11 cellular contexts compared by ENCODE assay signal in the genomic region with DNA sequence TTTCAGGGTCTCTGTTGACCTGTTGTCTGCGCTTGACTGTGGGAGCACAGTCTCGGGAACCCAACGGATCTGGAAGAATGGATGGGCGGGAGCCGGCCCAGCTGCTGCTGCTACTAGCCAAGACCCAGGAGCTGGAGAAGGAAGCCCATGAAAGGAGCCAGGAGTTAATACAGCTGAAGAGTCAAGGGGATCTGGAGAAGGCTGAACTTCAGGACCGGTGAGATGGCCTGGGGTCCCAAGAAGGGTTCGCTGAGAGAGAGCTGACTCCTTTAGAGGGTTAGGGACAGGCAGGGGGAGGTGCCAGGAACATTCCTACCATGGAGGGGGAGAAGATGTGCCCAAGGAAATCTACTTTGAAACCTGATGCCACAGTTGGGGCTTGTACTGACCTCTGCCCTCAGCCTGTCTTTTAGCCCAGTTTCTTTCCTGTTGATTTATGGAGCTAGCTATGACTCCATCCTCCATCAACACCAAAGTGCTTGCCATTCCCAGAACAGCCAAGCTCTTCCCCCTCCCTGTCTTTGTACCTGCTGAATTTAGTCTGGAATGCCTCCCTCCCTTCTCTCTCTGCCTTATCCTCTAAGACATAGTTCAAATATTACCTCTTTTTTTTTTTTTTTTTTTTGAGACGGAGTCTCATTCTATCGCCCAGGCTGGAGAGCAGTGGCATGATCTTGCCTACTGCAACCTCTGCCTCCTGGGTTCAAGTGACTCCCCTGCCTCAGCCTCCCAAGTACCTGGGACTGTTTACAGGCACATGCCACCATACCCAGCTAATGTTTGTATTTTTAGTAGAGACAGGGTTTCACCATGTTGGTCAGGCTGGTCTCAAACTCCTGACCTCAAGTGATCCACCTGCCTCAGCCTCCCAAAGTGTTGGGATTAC.
DNase-seq lines count a peak whose midpoint lies in the region; ATAC-seq and TF ChIP-seq lines count a peak whose summit lies in the region.
"Had no signal": no experiment of that assay in that cellular context is flagged by ENCODE, and none has a peak within 500 bp of the region (broad histone marks: within the 10 kb centered on the region; RNA-seq: fewer than 3 reads in every experiment).

No MANE protein-coding gene starts in this region.

- peaks cover 4% of the 10 kb centered on the region for H3K36me3 Mint-ChIP-seq in central memory CD8-positive, alpha-beta T cell (ENCODE audit: insufficient read depth)
- peaks cover 5% of the 10 kb centered on the region for H3K36me3 Mint-ChIP-seq in memory B cell

- no peak for ATAC-seq in central memory CD8-positive, alpha-beta T cell (replicated peaks; ENCODE audit: extremely low read depth, poor library complexity, severe bottlenecking)
- ATAC-seq in memory B cell (ENCODE audit: low read depth): no peak
- no peak for ATAC-seq in HG03159 (IDR thresholded peaks at IDR 0.05; ENCODE audit: unreplicated experiment)

- peak overlapping the region; percentile 67 for H3K27ac Mint-ChIP-seq in central memory CD8-positive, alpha-beta T cell (ENCODE audit: low read depth)
- H3K27ac Mint-ChIP-seq in memory B cell: peak overlapping the region; percentile 21
- H3K27ac Mint-ChIP-seq: CD4-positive, alpha-beta T cell had no signal

- H3K9me3 ChIP-seq in HEK293 (ENCODE audit: control insufficient read depth, insufficient read depth, low read depth, low read length): no peaks in the 10 kb centered on the region

- CTCF ChIA-PET in HEK293 (lab: Yijun Ruan, JAX): interaction anchor here (0.6 to 1.2 kb wide), 2 partner anchors 45 to 518 kb away, joined by 3 to 8 read pairs; no protein-coding TSS in a partner anchor

- peaks cover 54 to 96% of the 10 kb centered on the region in 2 experiments for H3K36me3 ChIP-seq in HEK293 (ENCODE audit: control insufficient read depth in 2 of 2, insufficient read depth in 1 of 2, low read length in 2 of 2)

- no peak overlapping the region for H3K4me3 ChIP-seq in HEK293 (ENCODE audit: low read depth, low read length)
- H3K4me3 ChIP-seq: GM23248 had no signal

- peaks cover 6% of the 10 kb centered on the region for H3K4me1 Mint-ChIP-seq in central memory CD8-positive, alpha-beta T cell
- peaks cover 19% of the 10 kb centered on the region for H3K4me1 Mint-ChIP-seq in memory B cell

- H3K4me1 ChIP-seq in HEK293 (ENCODE audit: control insufficient read depth, insufficient read depth, low read length): peaks cover 5% of the 10 kb centered on the region; the same call in 1 of the 2 replicates

- H3K27me3 Mint-ChIP-seq in central memory CD8-positive, alpha-beta T cell: no peaks in the 10 kb centered on the region
- H3K27me3 Mint-ChIP-seq in memory B cell: no peaks in the 10 kb centered on the region
- H3K27me3 Mint-ChIP-seq: CD4-positive, alpha-beta T cell had no signal

- H3K4me3 Mint-ChIP-seq in central memory CD8-positive, alpha-beta T cell: no peak overlapping the region
- no peak overlapping the region for H3K4me3 Mint-ChIP-seq in memory B cell
- H3K4me3 Mint-ChIP-seq: CD4-positive, alpha-beta T cell had no signal

- DNase-seq in central memory CD8-positive, alpha-beta T cell (ENCODE audit: low spot score in 2 of 2): no peak
- no peak for DNase-seq in memory B cell (ENCODE audit: low spot score in 2 of 2)
- DNase-seq in activated CD4-positive, alpha-beta T cell treated with anti-CD3 and anti-CD28 coated beads for 48 hours: no peak
- no peak for DNase-seq in NCI-H1694 (lab: John Stamatoyannopoulos, UW)
- DNase-seq in activated CD4-positive, alpha-beta T cell treated with anti-CD3 and anti-CD28 coated beads for 4 hours: no peak
- DNase-seq: activated gamma-delta T cell treated with Interleukin-2 at 50 U/mL for 16 hours; CD4-positive, alpha-beta T cell; GM23248 had no signal

- H3K27ac ChIP-seq in 22Rv1: peak overlapping the region; percentile 42
- H3K27ac ChIP-seq in HEK293 (ENCODE audit: extremely low read depth, low read depth, low read length): no peak overlapping the region
- H3K27ac ChIP-seq: GM23248 had no signal

- no peaks in the 10 kb centered on the region for H3K9me3 Mint-ChIP-seq in central memory CD8-positive, alpha-beta T cell
- no peaks in the 10 kb centered on the region for H3K9me3 Mint-ChIP-seq in memory B cell
- H3K9me3 Mint-ChIP-seq: CD4-positive, alpha-beta T cell had no signal

- TF ChIP-seq CTCF in 22Rv1 (IDR thresholded peaks at IDR 0.05) (no peak), HEK293 (tag by site-specific recombination; IDR thresholded peaks at IDR 0.05) (no peak)

- POLR2A ChIA-PET in HEK293 (lab: Yijun Ruan, JAX): interaction anchor here (0.9 kb wide), 1 partner anchor 13 kb away, joined by 3 read pairs; no protein-coding TSS in a partner anchor

TF ChIP-seq in HEK293, 187 proteins besides CTCF, POLR2A, EP300 and RAD21 (continues in another document):
- TF ChIP-seq TCF7L2 (IDR thresholded peaks at IDR 0.05; ENCODE audit: borderline replicate concordance, low read depth, low read length) (0 out of 2 replicates have a peak, but pooled peaks have one; percentile 36), ZNF660 (tag by site-specific recombination; IDR thresholded peaks at IDR 0.05) (no peak), ZNF223 (tag by site-specific recombination; IDR thresholded peaks at IDR 0.05) (no peak), GLI2 (tag by site-specific recombination; IDR thresholded peaks at IDR 0.05; ENCODE audit: borderline replicate concordance, low read depth) (no peak), ZNF560 (tag by site-specific recombination; IDR thresholded peaks at IDR 0.05; ENCODE audit: borderline replicate concordance) (no peak), ZNF677 (tag by site-specific recombination; IDR thresholded peaks at IDR 0.05) (no peak), ZNF211 (tag by site-specific recombination; IDR thresholded peaks at IDR 0.05; ENCODE audit: low read depth) (no peak), ZNF184 (tag by site-specific recombination; IDR thresholded peaks at IDR 0.05) (no peak), ZNF366 (tag by site-specific recombination; conservative IDR thresholded peaks at IDR 0.05) (peak; percentile 46), ZNF155 (tag by site-specific recombination; IDR thresholded peaks at IDR 0.05) (no peak), ZNF629 (tag by site-specific recombination; IDR thresholded peaks at IDR 0.05) (peak; percentile 56; the same call in 1 of the 2 replicates), BCL11B (tag by site-specific recombination; IDR thresholded peaks at IDR 0.05; ENCODE audit: low read depth) (no peak), ZNF658 (tag by site-specific recombination; IDR thresholded peaks at IDR 0.05) (no peak), ZNF76 (tag by site-specific recombination; IDR thresholded peaks at IDR 0.05; ENCODE audit: borderline replicate concordance, low read depth) (no peak), KLF8 (tag by site-specific recombination; IDR thresholded peaks at IDR 0.05) (0 out of 2 replicates have a peak, but pooled peaks have one; percentile 11), ZNF146 (tag by site-specific recombination; IDR thresholded peaks at IDR 0.05) (no peak), ZNF610 (tag by site-specific recombination; IDR thresholded peaks at IDR 0.05; ENCODE audit: borderline replicate concordance) (no peak), SP7 (tag by site-specific recombination; IDR thresholded peaks at IDR 0.05) (peak; percentile 89), GLIS2 (tag by site-specific recombination; IDR thresholded peaks at IDR 0.05) (no peak), OSR2 (tag by site-specific recombination; IDR thresholded peaks at IDR 0.05) (peak; percentile 36; the same call in 1 of the 2 replicates), PRDM6 (tag by site-specific recombination; IDR thresholded peaks at IDR 0.05) (peak; percentile 90), ZNF24 (tag by site-specific recombination; IDR thresholded peaks at IDR 0.05) (no peak), ZNF341 (tag by site-specific recombination; IDR thresholded peaks at IDR 0.05; ENCODE audit: low read depth) (peak; percentile 98), ZBTB48 (tag by site-specific recombination; IDR thresholded peaks at IDR 0.05) (0 out of 2 replicates have a peak, but pooled peaks have one; percentile 49), ZNF2 (tag by site-specific recombination; IDR thresholded peaks at IDR 0.05) (no peak)
- TF ChIP-seq, protein P1, sequence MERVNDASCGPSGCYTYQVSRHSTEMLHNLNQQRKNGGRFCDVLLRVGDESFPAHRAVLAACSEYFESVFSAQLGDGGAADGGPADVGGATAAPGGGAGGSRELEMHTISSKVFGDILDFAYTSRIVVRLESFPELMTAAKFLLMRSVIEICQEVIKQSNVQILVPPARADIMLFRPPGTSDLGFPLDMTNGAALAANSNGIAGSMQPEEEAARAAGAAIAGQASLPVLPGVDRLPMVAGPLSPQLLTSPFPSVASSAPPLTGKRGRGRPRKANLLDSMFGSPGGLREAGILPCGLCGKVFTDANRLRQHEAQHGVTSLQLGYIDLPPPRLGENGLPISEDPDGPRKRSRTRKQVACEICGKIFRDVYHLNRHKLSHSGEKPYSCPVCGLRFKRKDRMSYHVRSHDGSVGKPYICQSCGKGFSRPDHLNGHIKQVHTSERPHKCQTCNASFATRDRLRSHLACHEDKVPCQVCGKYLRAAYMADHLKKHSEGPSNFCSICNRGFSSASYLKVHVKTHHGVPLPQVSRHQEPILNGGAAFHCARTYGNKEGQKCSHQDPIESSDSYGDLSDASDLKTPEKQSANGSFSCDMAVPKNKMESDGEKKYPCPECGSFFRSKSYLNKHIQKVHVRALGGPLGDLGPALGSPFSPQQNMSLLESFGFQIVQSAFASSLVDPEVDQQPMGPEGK (tag by site-specific recombination; IDR thresholded peaks at IDR 0.05): 0 out of 2 replicates have a peak, but pooled peaks have one; percentile 33
